In the genomic region with DNA sequence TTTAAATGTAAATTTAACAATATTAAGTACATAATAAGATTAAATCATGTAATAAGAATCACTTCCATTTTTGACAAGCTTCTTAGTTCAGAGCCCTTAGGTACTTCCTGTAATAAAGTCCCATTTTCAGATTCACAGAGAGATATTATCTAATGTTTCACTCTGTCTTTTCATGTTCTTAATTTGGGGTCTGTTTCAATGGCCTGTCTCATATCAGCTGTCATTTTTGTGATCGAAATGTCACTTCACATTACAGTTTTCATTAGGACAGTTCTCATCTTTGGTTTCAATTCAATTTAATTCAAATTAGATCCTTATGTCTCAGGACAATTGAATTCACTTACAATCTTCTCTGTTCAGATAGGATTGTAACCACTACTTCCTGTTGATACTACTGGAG, we compare ENCODE assay signal across 24 cellular contexts. TPM values are rescaled to one million over a fixed set of nuclear protein-coding genes. Genes with fewer than 3 reads are reported as not detected.
"Had no signal": no experiment of that assay in that cellular context is flagged by ENCODE, and none has a peak within 500 bp of the region (broad histone marks: within the 10 kb centered on the region; RNA-seq: fewer than 3 reads in every experiment).

No MANE protein-coding gene starts in this region.

- DNase-seq: activated CD4-positive, alpha-beta T cell treated with anti-CD3 and anti-CD28 coated beads for 4 hours; activated CD8-positive, alpha-beta memory T cell treated with anti-CD3 and anti-CD28 coated beads, Interleukin-2, amount 50 U/mL, for 4 hours; activated CD8-positive, alpha-beta T cell treated with anti-CD3 and anti-CD28 coated beads for 36 hours; activated gamma-delta T cell treated with Interleukin-2 at 50 U/mL for 16 hours; activated naive CD4-positive, alpha-beta T cell treated with anti-CD3 and anti-CD28 coated beads, Interleukin-2, amount 10 ng/mL, durations not matched to agents 7 days and 5 days; activated naive CD8-positive, alpha-beta T cell treated with anti-CD3 and anti-CD28 coated beads for 36 hours; activated T-cell treated with anti-CD3 and anti-CD28 coated beads, Interleukin-2, amount 50 U/mL, for 72 hours; brain microvascular endothelial cell; NCI-H1048; NCI-H146; NCI-H187 treated with DMSO at 0.1 percent for 48 hours; NCI-H2081 treated with DMSO at 0.1 percent for 48 hours; NCI-H446; NCI-H524; PC-3; SHP77 treated with DMSO at 0.1 percent for 48 hours; SW 1271 had no signal

- H3K4me3 ChIP-seq: cardiac muscle cell had no signal

- H3K9me3 Mint-ChIP-seq: activated CD8-positive, alpha-beta T cell treated with anti-CD3 and anti-CD28 coated beads for 36 hours; activated naive CD4-positive, alpha-beta T cell treated with anti-CD3 and anti-CD28 coated beads, Interleukin-2, amount 10 ng/mL, durations not matched to agents 7 days and 5 days; activated naive CD8-positive, alpha-beta T cell treated with anti-CD3 and anti-CD28 coated beads for 36 hours; activated T-cell treated with anti-CD3 and anti-CD28 coated beads, Interleukin-2, amount 50 U/mL, for 72 hours; activated T-helper 2 cell treated with anti-CD3 and anti-CD28 coated beads, Interferon-gamma antibody, Interleukin-2, Interleukin-4, amounts not matched to agents 10 μg/mL and 5 μg/mL and 100 μg/mL, durations not matched to agents 14 hours and 24 hours and 36 hours; T-helper 1 cell treated with Interleukin-12 subunit alpha and Interleukin-12 subunit beta and Interleukin-4 antibody, amounts not matched to agents 30 μg/mL and 1 μg/mL, for 36 hours had no signal

- FAIRE-seq: RCC 7860 had no signal

- H3K27me3 ChIP-seq: brain microvascular endothelial cell, cardiac muscle cell had no signal

- H3K27ac ChIP-seq: brain microvascular endothelial cell, cardiac muscle cell had no signal

- H3K4me3 Mint-ChIP-seq: activated CD8-positive, alpha-beta T cell treated with anti-CD3 and anti-CD28 coated beads for 36 hours; activated naive CD4-positive, alpha-beta T cell treated with anti-CD3 and anti-CD28 coated beads, Interleukin-2, amount 10 ng/mL, durations not matched to agents 7 days and 5 days; activated naive CD8-positive, alpha-beta T cell treated with anti-CD3 and anti-CD28 coated beads for 36 hours; activated T-cell treated with anti-CD3 and anti-CD28 coated beads, Interleukin-2, amount 50 U/mL, for 72 hours; T-helper 1 cell treated with Interleukin-12 subunit alpha and Interleukin-12 subunit beta and Interleukin-4 antibody, amounts not matched to agents 30 μg/mL and 1 μg/mL, for 36 hours had no signal

- H3K36me3 ChIP-seq: brain microvascular endothelial cell, cardiac muscle cell had no signal

- H3K36me3 Mint-ChIP-seq: activated naive CD4-positive, alpha-beta T cell treated with anti-CD3 and anti-CD28 coated beads, Interleukin-2, amount 10 ng/mL, durations not matched to agents 7 days and 5 days; activated naive CD8-positive, alpha-beta T cell treated with anti-CD3 and anti-CD28 coated beads for 36 hours had no signal

- H3K27me3 Mint-ChIP-seq: activated CD8-positive, alpha-beta T cell treated with anti-CD3 and anti-CD28 coated beads for 36 hours; activated naive CD4-positive, alpha-beta T cell treated with anti-CD3 and anti-CD28 coated beads, Interleukin-2, amount 10 ng/mL, durations not matched to agents 7 days and 5 days; activated naive CD8-positive, alpha-beta T cell treated with anti-CD3 and anti-CD28 coated beads for 36 hours had no signal

- H3K27ac Mint-ChIP-seq: activated CD8-positive, alpha-beta T cell treated with anti-CD3 and anti-CD28 coated beads for 36 hours; activated naive CD4-positive, alpha-beta T cell treated with anti-CD3 and anti-CD28 coated beads, Interleukin-2, amount 10 ng/mL, durations not matched to agents 7 days and 5 days; activated naive CD8-positive, alpha-beta T cell treated with anti-CD3 and anti-CD28 coated beads for 36 hours; activated T-cell treated with anti-CD3 and anti-CD28 coated beads, Interleukin-2, amount 50 U/mL, for 72 hours; activated T-helper 2 cell treated with anti-CD3 and anti-CD28 coated beads, Interferon-gamma antibody, Interleukin-2, Interleukin-4, amounts not matched to agents 10 μg/mL and 5 μg/mL and 100 μg/mL, durations not matched to agents 14 hours and 24 hours and 36 hours; T-helper 1 cell treated with Interleukin-12 subunit alpha and Interleukin-12 subunit beta and Interleukin-4 antibody, amounts not matched to agents 30 μg/mL and 1 μg/mL, for 36 hours had no signal

- ATAC-seq: activated CD4-positive, CD25-positive, alpha-beta regulatory T cell treated with anti-CD3 and anti-CD28 coated beads, Interleukin-2, amount 50 U/mL, for 24 hours; activated CD8-positive, alpha-beta T cell treated with anti-CD3 and anti-CD28 coated beads for 36 hours; activated T-cell treated with anti-CD3 and anti-CD28 coated beads, Interleukin-2, amount 50 U/mL, for 72 hours; PC-3 had no signal

RNA-seq across cellular contexts. Expression of a gene that starts 22.6 kb away (rescaled TPM):
- total RNA-seq: activated CD8-positive, alpha-beta T cell treated with anti-CD3 and anti-CD28 coated beads for 36 hours; activated naive CD8-positive, alpha-beta T cell treated with anti-CD3 and anti-CD28 coated beads for 36 hours; activated T-cell treated with anti-CD3 and anti-CD28 coated beads, Interleukin-2, amount 50 U/mL, for 72 hours; activated T-helper 2 cell treated with anti-CD3 and anti-CD28 coated beads, Interferon-gamma antibody, Interleukin-2, Interleukin-4, amounts not matched to agents 10 μg/mL and 5 μg/mL and 100 μg/mL, durations not matched to agents 14 hours and 24 hours and 36 hours; LHCN-M2; PC-3; SK-MEL-5 had no signal
